In the genomic region with DNA sequence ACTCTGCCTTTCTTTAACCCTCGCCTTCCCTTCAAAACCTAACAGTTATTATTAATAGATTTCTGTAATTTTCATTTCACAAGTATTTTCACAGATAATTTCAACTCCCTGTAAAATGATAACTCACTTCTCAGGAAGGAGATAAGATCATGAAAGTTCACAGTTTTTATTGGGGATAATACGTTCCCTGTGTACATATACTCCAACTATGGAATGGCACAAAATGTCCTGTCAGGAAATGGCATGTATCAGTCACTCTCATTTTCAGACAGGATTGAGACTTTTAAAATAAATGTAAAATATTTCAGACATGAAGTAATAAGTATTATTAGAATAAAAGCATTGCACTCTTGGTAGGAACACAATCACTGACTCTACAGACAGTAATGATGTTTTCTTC, we compare ENCODE assay signal across 1 cellular context.
TF ChIP-seq lines count a peak whose summit lies in the region.

No MANE protein-coding gene starts in this region.

TF ChIP-seq in K562, 482 proteins besides CTCF, POLR2A, EP300 and RAD21:
- TF ChIP-seq HDAC8 (tag; IDR thresholded peaks at IDR 0.05) (no peak), BRCA1 (IDR thresholded peaks at IDR 0.05) (no peak), BRCA1 (CRISPR knock-in tag; IDR thresholded peaks at IDR 0.05) (no peak), U2AF2 (optimal IDR thresholded peaks at IDR 0.05; ENCODE audit: low read depth, low read length) (no peak), ZBTB8A (IDR thresholded peaks at IDR 0.05; ENCODE audit: partially characterized antibody) (no peak), TCFL5 (CRISPR knock-in tag; conservative IDR thresholded peaks at IDR 0.05) (no peak), PCBP1 (IDR thresholded peaks at IDR 0.05; ENCODE audit: low read depth, low read length, poor library complexity, severe bottlenecking) (no peak), ZKSCAN8 (CRISPR knock-in tag; IDR thresholded peaks at IDR 0.05) (no peak), FOXA1 (IDR thresholded peaks at IDR 0.05; ENCODE audit: borderline replicate concordance) (no peak), CBX5 (IDR thresholded peaks at IDR 0.05; ENCODE audit: borderline replicate concordance, low read depth) (no peak), GTF2F1 (IDR thresholded peaks at IDR 0.05; ENCODE audit: low read depth, low read length) (no peak), SMAD1 (IDR thresholded peaks at IDR 0.05; ENCODE audit: low read depth, low read length, partially characterized antibody) (no peak), MIER1 (IDR thresholded peaks at IDR 0.05; ENCODE audit: low read depth) (no peak)
- TF ChIP-seq, protein P1, sequence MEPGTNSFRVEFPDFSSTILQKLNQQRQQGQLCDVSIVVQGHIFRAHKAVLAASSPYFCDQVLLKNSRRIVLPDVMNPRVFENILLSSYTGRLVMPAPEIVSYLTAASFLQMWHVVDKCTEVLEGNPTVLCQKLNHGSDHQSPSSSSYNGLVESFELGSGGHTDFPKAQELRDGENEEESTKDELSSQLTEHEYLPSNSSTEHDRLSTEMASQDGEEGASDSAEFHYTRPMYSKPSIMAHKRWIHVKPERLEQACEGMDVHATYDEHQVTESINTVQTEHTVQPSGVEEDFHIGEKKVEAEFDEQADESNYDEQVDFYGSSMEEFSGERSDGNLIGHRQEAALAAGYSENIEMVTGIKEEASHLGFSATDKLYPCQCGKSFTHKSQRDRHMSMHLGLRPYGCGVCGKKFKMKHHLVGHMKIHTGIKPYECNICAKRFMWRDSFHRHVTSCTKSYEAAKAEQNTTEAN (CRISPR knock-in tag; IDR thresholded peaks at IDR 0.05), result no peak
- TF ChIP-seq, protein P2, sequence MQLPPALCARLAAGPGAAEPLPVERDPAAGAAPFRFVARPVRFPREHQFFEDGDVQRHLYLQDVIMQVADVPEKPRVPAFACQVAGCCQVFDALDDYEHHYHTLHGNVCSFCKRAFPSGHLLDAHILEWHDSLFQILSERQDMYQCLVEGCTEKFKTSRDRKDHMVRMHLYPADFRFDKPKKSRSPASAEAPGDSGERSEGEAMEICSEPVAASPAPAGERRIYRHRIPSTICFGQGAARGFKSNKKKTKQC (CRISPR knock-in tag; IDR thresholded peaks at IDR 0.05), result no peak
- TF ChIP-seq, protein P3, sequence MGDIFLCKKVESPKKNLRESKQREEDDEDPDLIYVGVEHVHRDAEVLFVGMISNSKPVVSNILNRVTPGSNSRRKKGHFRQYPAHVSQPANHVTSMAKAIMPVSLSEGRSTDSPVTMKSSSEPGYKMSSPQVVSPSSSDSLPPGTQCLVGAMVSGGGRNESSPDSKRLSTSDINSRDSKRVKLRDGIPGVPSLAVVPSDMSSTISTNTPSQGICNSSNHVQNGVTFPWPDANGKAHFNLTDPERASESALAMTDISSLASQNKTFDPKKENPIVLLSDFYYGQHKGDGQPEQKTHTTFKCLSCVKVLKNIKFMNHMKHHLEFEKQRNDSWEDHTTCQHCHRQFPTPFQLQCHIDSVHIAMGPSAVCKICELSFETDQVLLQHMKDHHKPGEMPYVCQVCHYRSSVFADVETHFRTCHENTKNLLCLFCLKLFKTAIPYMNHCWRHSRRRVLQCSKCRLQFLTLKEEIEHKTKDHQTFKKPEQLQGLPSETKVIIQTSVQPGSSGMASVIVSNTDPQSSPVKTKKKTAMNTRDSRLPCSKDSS (IDR thresholded peaks at IDR 0.05; ENCODE audit: low read depth, partially characterized antibody), result no peak
